Comparison of ENCODE assay signal across 20 cellular contexts in the genomic region with DNA sequence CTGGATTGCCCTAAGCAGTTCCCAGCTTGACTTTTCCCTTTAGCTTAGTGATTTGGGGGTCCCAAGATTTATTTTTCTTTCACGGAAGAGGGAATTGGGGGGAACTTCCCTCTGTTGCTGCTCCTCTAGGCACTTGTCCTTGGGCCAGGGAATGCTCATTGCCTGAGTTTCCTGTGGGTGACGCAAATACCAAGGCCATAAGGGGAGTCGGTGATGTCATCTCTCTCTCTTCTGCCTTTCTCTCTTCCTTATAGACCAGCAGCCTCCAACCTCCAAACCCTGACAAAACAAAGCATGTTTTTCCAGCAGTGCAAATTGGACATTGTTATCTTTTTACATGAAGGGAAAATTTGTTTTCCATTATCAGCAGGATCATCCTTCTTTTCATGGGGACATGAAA.
"Had no signal": no experiment of that assay in that cellular context is flagged by ENCODE, and none has a peak within 500 bp of the region (broad histone marks: within the 10 kb centered on the region; RNA-seq: fewer than 3 reads in every experiment).

No MANE protein-coding gene starts in this region.

- H3K4me3 Mint-ChIP-seq: activated CD8-positive, alpha-beta T cell treated with anti-CD3 and anti-CD28 coated beads, Interleukin-2, amount 10 ng/mL, durations not matched to agents 7 days and 5 days; activated naive CD8-positive, alpha-beta T cell treated with anti-CD3 and anti-CD28 coated beads, Interleukin-2, amount 10 ng/mL, durations not matched to agents 7 days and 5 days; brain; central memory CD8-positive, alpha-beta T cell; T-cell had no signal

- H3K4me1 Mint-ChIP-seq: activated naive CD8-positive, alpha-beta T cell treated with anti-CD3 and anti-CD28 coated beads, Interleukin-2, amount 10 ng/mL, durations not matched to agents 7 days and 5 days; brain had no signal

- ATAC-seq: activated CD8-positive, alpha-beta T cell treated with anti-CD3 and anti-CD28 coated beads, Interleukin-2, amount 10 ng/mL, durations not matched to agents 7 days and 5 days; T-cell had no signal

- DNase-seq: activated CD4-positive, alpha-beta T cell treated with anti-CD3 and anti-CD28 coated beads for 48 hours; activated CD4-positive, alpha-beta T cell treated with anti-CD3 and anti-CD28 coated beads, Interleukin-2, amount 50 U/mL, for 4 hours; activated CD4-positive, CD25-positive, alpha-beta regulatory T cell treated with anti-CD3 and anti-CD28 coated beads, Interleukin-2, amount 50 U/mL, for 72 hours; activated CD8-positive, alpha-beta memory T cell treated with anti-CD3 and anti-CD28 coated beads, Interleukin-2, amount 50 U/mL, for 48 hours; activated CD8-positive, alpha-beta T cell treated with anti-CD3 and anti-CD28 coated beads, Interleukin-2, amount 10 ng/mL, durations not matched to agents 7 days and 5 days; activated naive CD4-positive, alpha-beta T cell treated with anti-CD3 and anti-CD28 coated beads, Interleukin-2, amount 50 U/mL, for 16 hours; activated naive CD8-positive, alpha-beta T cell treated with anti-CD3 and anti-CD28 coated beads, Interleukin-2, amount 10 ng/mL, durations not matched to agents 7 days and 5 days; activated T-cell treated with anti-CD3 and anti-CD28 coated beads, Interleukin-2, amount 50 U/mL, for 1 hour; amygdala; NCI-H1048; NCI-H146; NCI-H187 treated with DMSO at 0.1 percent for 48 hours; NCI-H2081 treated with DMSO at 0.1 percent for 48 hours; NCI-H446; NCI-H524; T-cell; T-helper 2 cell; T1000 had no signal

- H3K27ac Mint-ChIP-seq: activated CD8-positive, alpha-beta T cell treated with anti-CD3 and anti-CD28 coated beads, Interleukin-2, amount 10 ng/mL, durations not matched to agents 7 days and 5 days; activated naive CD8-positive, alpha-beta T cell treated with anti-CD3 and anti-CD28 coated beads, Interleukin-2, amount 10 ng/mL, durations not matched to agents 7 days and 5 days; brain; T-cell had no signal

- H3K27me3 Mint-ChIP-seq: activated naive CD8-positive, alpha-beta T cell treated with anti-CD3 and anti-CD28 coated beads, Interleukin-2, amount 10 ng/mL, durations not matched to agents 7 days and 5 days; central memory CD8-positive, alpha-beta T cell; T-cell had no signal

- H3K9me3 Mint-ChIP-seq: brain; central memory CD8-positive, alpha-beta T cell had no signal

- H3K36me3 Mint-ChIP-seq: activated naive CD8-positive, alpha-beta T cell treated with anti-CD3 and anti-CD28 coated beads, Interleukin-2, amount 10 ng/mL, durations not matched to agents 7 days and 5 days; brain had no signal
